ENCODE assay signal across 8 cellular contexts in genomic region chr15:91942676-91943417, GRCh38.
DNase-seq lines count a peak whose midpoint lies in the region; ATAC-seq lines count a peak whose summit lies in the region.

No MANE protein-coding gene starts in this region.

- DNase-seq in DMS 273 (lab: John Stamatoyannopoulos, UW; ENCODE audit: unreplicated experiment) (peak; percentile 80), NCI-H774 (lab: John Stamatoyannopoulos, UW) (peak; percentile 47), astrocyte of the hippocampus (ENCODE audit: low read depth, low spot score) (peak; percentile 62), islet precursor cell (peak; percentile 60), HUDEP-2 (lab: John Stamatoyannopoulos, UW; ENCODE audit: unreplicated experiment in 76 of 76) (no peak)
- DNase-seq in stimulated activated CD8-positive, alpha-beta memory T cell treated with anti-CD3 and anti-CD28 coated beads, Interleukin-4, amount 100 ng/mL, for 24 hours (ENCODE audit: low read depth) = peak; percentile 1

- ATAC-seq in HG02884 (IDR thresholded peaks at IDR 0.05; ENCODE audit: unreplicated experiment) = peak; percentile 67
- ATAC-seq in GM21723 (IDR thresholded peaks at IDR 0.05; ENCODE audit: unreplicated experiment) = no peak

Comparison
In these comparisons a context has a peak if more than half of its experiments do, and no peak if none do; other contexts are left out.
1. DNase-seq: peak in DMS 273 (single experiment), NCI-H774 (single experiment), astrocyte of the hippocampus (single experiment), islet precursor cell (single experiment) and stimulated activated CD8-positive, alpha-beta memory T cell treated with anti-CD3 and anti-CD28 coated beads, Interleukin-4, amount 100 ng/mL, for 24 hours (single experiment); none in HUDEP-2 (0 of 76).